1 cellular context compared by ENCODE assay signal in genomic region chr12:62279961-62280360, GRCh38.
TF ChIP-seq lines count a peak whose summit lies in the region.

No MANE protein-coding gene starts in this region.

TF ChIP-seq in K562, 482 proteins besides CTCF, POLR2A, EP300 and RAD21:
- TF ChIP-seq NFIC (IDR thresholded peaks at IDR 0.05) (no peak), ZKSCAN8 (CRISPR knock-in tag; IDR thresholded peaks at IDR 0.05) (no peak), SP2 (IDR thresholded peaks at IDR 0.05; ENCODE audit: extremely low read depth, low read depth, low read length, poor library complexity, severe bottlenecking) (no peak), MCM7 (IDR thresholded peaks at IDR 0.05) (peak in 1 of 2 experiments; percentile 73; a peak in 1 of 4 replicates), ZNF316 (IDR thresholded peaks at IDR 0.05) (no peak), ZNF76 (CRISPR knock-in tag; IDR thresholded peaks at IDR 0.05; ENCODE audit: borderline replicate concordance) (no peak), DACH1 (IDR thresholded peaks at IDR 0.05; ENCODE audit: partially characterized antibody) (peak; percentile 93), KDM1A (IDR thresholded peaks at IDR 0.05) (no peak)
